Comparison of ENCODE assay signal across 16 cellular contexts in the genomic region with DNA sequence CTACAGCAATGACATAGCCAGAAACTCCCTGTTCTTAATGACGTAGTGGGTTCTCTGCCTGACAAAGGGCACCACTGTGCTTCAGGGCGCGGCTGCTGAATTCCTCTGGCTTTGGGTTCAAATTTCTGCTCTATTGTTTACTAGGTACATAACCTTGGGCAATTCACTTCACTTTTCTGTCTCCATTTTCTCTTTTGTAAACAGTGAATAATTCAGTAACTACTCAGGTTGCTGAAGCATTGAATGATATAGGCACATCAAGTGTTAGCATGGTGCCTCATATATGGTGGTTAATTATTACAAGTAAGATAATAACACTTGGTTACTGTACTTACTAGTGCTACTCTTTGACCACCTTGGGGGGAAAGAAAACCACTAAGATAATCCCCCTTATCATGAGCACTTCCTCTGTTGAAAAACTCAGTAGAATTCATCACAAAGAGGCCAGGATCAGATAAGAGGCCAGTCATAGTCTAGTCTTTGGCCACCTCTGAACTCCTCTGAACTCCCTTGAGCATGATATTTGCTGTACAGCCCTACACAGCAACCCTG.
DNase-seq lines count a peak whose midpoint lies in the region; ATAC-seq and TF ChIP-seq lines count a peak whose summit lies in the region.
"Had no signal": no experiment of that assay in that cellular context is flagged by ENCODE, and none has a peak within 500 bp of the region (broad histone marks: within the 10 kb centered on the region; RNA-seq: fewer than 3 reads in every experiment).

No MANE protein-coding gene starts in this region.

- no peaks in the 10 kb centered on the region for H4K20me1 ChIP-seq in hepatocyte (ENCODE audit: insufficient read depth, poor library complexity, severe bottlenecking)

- H3K4me1 ChIP-seq in Panc1 (ENCODE audit: control insufficient read depth, insufficient read depth, low read length), result no peaks in the 10 kb centered on the region
- peaks cover 10% of the 10 kb centered on the region for H3K4me1 ChIP-seq in hepatocyte (ENCODE audit: insufficient read depth)
- peaks cover 0 to 5% (median 2%) of the 10 kb centered on the region in 4 donors for H3K4me1 ChIP-seq in upper lobe of left lung
- H3K4me1 ChIP-seq: gastroesophageal sphincter had no signal

- ATAC-seq in HG03135 (IDR thresholded peaks at IDR 0.05; ENCODE audit: unreplicated experiment) (peak; percentile 62), Panc1 (peak; percentile 62), upper lobe of left lung (ENCODE audit: low FRiP score in 2 of 2) (no peak)
- ATAC-seq: effector memory CD8-positive, alpha-beta T cell; gastroesophageal sphincter; HCT116 had no signal

- no peaks in the 10 kb centered on the region for H3K36me3 ChIP-seq in Panc1 (ENCODE audit: control insufficient read depth, insufficient read depth, low read length)
- no peaks in the 10 kb centered on the region for H3K36me3 ChIP-seq in hepatocyte (replicated peaks; ENCODE audit: insufficient read depth, low read depth)
- H3K36me3 ChIP-seq in upper lobe of left lung, result no peaks in the 10 kb centered on the region
- H3K36me3 ChIP-seq: gastroesophageal sphincter had no signal

- 67% methylated on average over 3 of the region's 3 CpGs for WGBS in hepatocyte (ENCODE audit: low lambda C conversion rate, missing lambda C conversion rate)
- 87 to 91% methylated on average over 3 of the region's 3 CpGs for WGBS in upper lobe of left lung, 2 donors

- intact Hi-C loops in Panc1 (cut with micrococcal nuclease; ENCODE audit: unreplicated experiment), result no loop called here

- TF ChIP-seq POLR2A in upper lobe of left lung (IDR thresholded peaks at IDR 0.05), result no peak

- POLR2A ChIA-PET in Panc1 (lab: Charles Lee), result interaction anchor here (0.6 kb wide), 1 partner anchor 12 kb away, joined by 3 read pairs; no protein-coding TSS in a partner anchor
- POLR2A ChIA-PET in GM10248 (lab: Yijun Ruan, JAX), result no interaction called here

- H3K9me3 ChIP-seq in Panc1 (ENCODE audit: control insufficient read depth, insufficient read depth, low read depth, low read length), result no peaks in the 10 kb centered on the region
- no peaks in the 10 kb centered on the region for H3K9me3 ChIP-seq in hepatocyte (ENCODE audit: low read depth)
- H3K9me3 ChIP-seq in upper lobe of left lung, result no peaks in the 10 kb centered on the region
- H3K9me3 ChIP-seq: gastroesophageal sphincter had no signal

- H3K79me2 ChIP-seq in hepatocyte, result no peaks in the 10 kb centered on the region

- no peaks in the 10 kb centered on the region for H3K27me3 ChIP-seq in Panc1 (ENCODE audit: control insufficient read depth, insufficient read depth, low read length)
- H3K27me3 ChIP-seq in hepatocyte, result no peaks in the 10 kb centered on the region
- no peaks in the 10 kb centered on the region for H3K27me3 ChIP-seq in upper lobe of left lung
- H3K27me3 ChIP-seq: gastroesophageal sphincter had no signal

- DNase-seq in DMS53 (lab: John Stamatoyannopoulos, UW) (peak; percentile 93), Panc1 (ENCODE audit: low read depth, low spot score) (no peak), hepatocyte (ENCODE audit: low spot score) (peak; percentile 64), upper lobe of left lung (no peak), GM10248 (ENCODE audit: extremely low spot score) (no peak), iPS-NIHi7 (ENCODE audit: extremely low spot score) (no peak), NCI-H524 (lab: John Stamatoyannopoulos, UW) (no peak)
- DNase-seq: activated effector memory CD4-positive, alpha-beta T cell treated with anti-CD3 and anti-CD28 coated beads, Interleukin-2, amount 50 U/mL, for 16 hours; DMS79; effector memory CD8-positive, alpha-beta T cell; kidney glomerular epithelial cell; NCI-H524 treated with DMSO at 0.1 percent for 48 hours; stimulated activated CD8-positive, alpha-beta memory T cell treated with anti-CD3 and anti-CD28 coated beads, Interleukin-4, amount 100 ng/mL, for 48 hours had no signal

- H3K4me2 ChIP-seq in hepatocyte, result no peak overlapping the region

- no peak for TF ChIP-seq EP300 in upper lobe of left lung (IDR thresholded peaks at IDR 0.05)

- H3K4me3 ChIP-seq in Panc1 (ENCODE audit: low read depth in 2 of 2, low read length in 2 of 2) (no peak overlapping the region), hepatocyte (no peak overlapping the region), upper lobe of left lung (no peak overlapping the region)
- H3K4me3 ChIP-seq: gastroesophageal sphincter had no signal

- CTCF ChIA-PET in Panc1 (lab: Charles Lee), result no interaction called here
- CTCF ChIA-PET in GM10248 (lab: Yijun Ruan, JAX), result no interaction called here

- BruUV-seq in Panc1 (replicated peaks; lab: Mats Ljungman, UMichigan), result no TSS peak

- in situ Hi-C loops in Panc1 (cut with HindIII; ENCODE audit: low pct_unique_long_range_greater_than_20kb, low sequenced_read_pairs), result no loop called here

- H3K9me2 ChIP-seq in hepatocyte (replicated peaks; ENCODE audit: insufficient read depth), result no peaks in the 10 kb centered on the region

- H2AFZ ChIP-seq in hepatocyte, result no peak overlapping the region

- no peak for TF ChIP-seq CTCF in Panc1 (IDR thresholded peaks at IDR 0.05)
- TF ChIP-seq CTCF in hepatocyte (IDR thresholded peaks at IDR 0.05; ENCODE audit: poor library complexity), result no peak
- no peak for TF ChIP-seq CTCF in upper lobe of left lung (IDR thresholded peaks at IDR 0.05)
- no peak for TF ChIP-seq CTCF in GM10248 (IDR thresholded peaks at IDR 0.05; ENCODE audit: control extremely low read depth, extremely low read depth, low read depth, missing control alignments)

- H3K27ac ChIP-seq in Panc1 (ENCODE audit: low read length) (no peak overlapping the region), hepatocyte (peak overlapping the region; percentile 73), upper lobe of left lung (no peak overlapping the region)
- H3K27ac ChIP-seq: gastroesophageal sphincter had no signal

Comparison
In these comparisons a context has a peak if more than half of its experiments do, and no peak if none do; other contexts are left out.
1. DNase-seq: peak in DMS53 (single experiment) and hepatocyte (single experiment); none in Panc1 (single experiment), upper lobe of left lung (0 of 2), GM10248 (single experiment), iPS-NIHi7 (single experiment) and NCI-H524 (0 of 2).
2. ATAC-seq: peak in HG03135 (single experiment) and Panc1 (single experiment); none in upper lobe of left lung (0 of 2).